Comparison of ENCODE assay signal across 8 cellular contexts in genomic region chr2:74516070-74516633, GRCh38. TPM values are rescaled to one million over a fixed set of nuclear protein-coding genes. Genes with fewer than 3 reads are reported as not detected.
DNase-seq lines count a peak whose midpoint lies in the region; ATAC-seq and TF ChIP-seq lines count a peak whose summit lies in the region.

No MANE protein-coding gene starts in this region.

- peaks cover 42% of the 10 kb centered on the region for H3K27me3 ChIP-seq in CD4-positive, CD25-positive, alpha-beta regulatory T cell (ENCODE audit: control insufficient read depth, insufficient read depth, low read length)
- peaks cover 100% of the 10 kb centered on the region for H3K27me3 ChIP-seq in neural progenitor cell

- H3K4me1 Mint-ChIP-seq in CD4-positive, CD25-positive, alpha-beta regulatory T cell = peaks cover 0 to 29% (median 2%) of the 10 kb centered on the region in 4 donors
- peaks cover 19% of the 10 kb centered on the region for H3K4me1 Mint-ChIP-seq in neural progenitor cell

- no peak overlapping the region for H3K9ac ChIP-seq in neural progenitor cell

- H3K36me3 Mint-ChIP-seq in CD4-positive, CD25-positive, alpha-beta regulatory T cell = peaks cover 4% of the 10 kb centered on the region
- peaks cover 5% of the 10 kb centered on the region for H3K36me3 Mint-ChIP-seq in neural progenitor cell

- peaks cover 26% of the 10 kb centered on the region for H4K20me1 ChIP-seq in neural progenitor cell (ENCODE audit: low read depth)

- no peaks in the 10 kb centered on the region for H3K9me3 ChIP-seq in CD4-positive, CD25-positive, alpha-beta regulatory T cell (ENCODE audit: control insufficient read depth in 2 of 2, low read length in 2 of 2)
- H3K9me3 ChIP-seq in neural progenitor cell (ENCODE audit: low read depth) = no peaks in the 10 kb centered on the region

- no peak for TF ChIP-seq CTCF in fibroblast of pulmonary artery (IDR thresholded peaks at IDR 0.05; ENCODE audit: low read length, missing control alignments)
- TF ChIP-seq CTCF in neural progenitor cell (IDR thresholded peaks at IDR 0.05) = no peak

- no peaks in the 10 kb centered on the region for H3K79me2 ChIP-seq in neural progenitor cell (ENCODE audit: low read depth)

- peak overlapping the region; percentile 69 for H3K4me2 ChIP-seq in neural progenitor cell

- no peaks in the 10 kb centered on the region for H3K36me3 ChIP-seq in CD4-positive, CD25-positive, alpha-beta regulatory T cell (ENCODE audit: control insufficient read depth, insufficient read depth, low read length)
- H3K36me3 ChIP-seq in neural progenitor cell = no peaks in the 10 kb centered on the region

- DNase-seq in CD4-positive, CD25-positive, alpha-beta regulatory T cell = peak; percentile 52 to 85 (median 71)
- DNase-seq in activated T-cell treated with anti-CD3 and anti-CD28 coated beads for 48 hours (ENCODE audit: low read depth) = peak; percentile 71
- DNase-seq in fibroblast of pulmonary artery (ENCODE audit: low read depth) = peak; percentile 47
- DNase-seq in neural progenitor cell (ENCODE audit: low spot score) = peak; percentile 82
- DNase-seq in substantia nigra (lab: John Stamatoyannopoulos, UW) = peak in 25 of 49 donors; percentile 6 to 48 (median 18)
- DNase-seq in NCI-H1436 (lab: John Stamatoyannopoulos, UW) = no peak
- no peak for DNase-seq in AML-193 (lab: John Stamatoyannopoulos, UW)

- H3K27ac Mint-ChIP-seq in CD4-positive, CD25-positive, alpha-beta regulatory T cell = no peak overlapping the region
- no peak overlapping the region for H3K27ac Mint-ChIP-seq in neural progenitor cell

- H2AFZ ChIP-seq in neural progenitor cell (replicated peaks) = peak overlapping the region; percentile 74

- peak; percentile 75 to 77 for ATAC-seq in CD4-positive, CD25-positive, alpha-beta regulatory T cell (ENCODE audit: low read depth in 2 of 2)
- peak; percentile 57 for ATAC-seq in HG02981 (IDR thresholded peaks at IDR 0.05; ENCODE audit: unreplicated experiment)

- H3F3A ChIP-seq in neural progenitor cell (ENCODE audit: low read depth) = peaks cover 34% of the 10 kb centered on the region

- peaks cover 80% of the 10 kb centered on the region for H3K27me3 Mint-ChIP-seq in CD4-positive, CD25-positive, alpha-beta regulatory T cell
- peaks cover 77% of the 10 kb centered on the region for H3K27me3 Mint-ChIP-seq in neural progenitor cell (ENCODE audit: insufficient read depth, low read depth)

- H3K4me1 ChIP-seq in CD4-positive, CD25-positive, alpha-beta regulatory T cell (ENCODE audit: control insufficient read depth, insufficient read depth, low read length, poor library complexity, severe bottlenecking) = peaks cover 33% of the 10 kb centered on the region
- peaks cover 21% of the 10 kb centered on the region for H3K4me1 ChIP-seq in neural progenitor cell

- no peak overlapping the region for H3K27ac ChIP-seq in CD4-positive, CD25-positive, alpha-beta regulatory T cell (ENCODE audit: insufficient read depth, low read length, poor library complexity, severe bottlenecking)
- H3K27ac ChIP-seq in neural progenitor cell (no peak overlapping the region), substantia nigra (ENCODE audit: low read depth, low read length, poor library complexity, severe bottlenecking) (no peak overlapping the region)

- peaks cover 0 to 12% (median 0%) of the 10 kb centered on the region in 7 donors for H3K9me3 Mint-ChIP-seq in CD4-positive, CD25-positive, alpha-beta regulatory T cell
- peaks cover 8% of the 10 kb centered on the region for H3K9me3 Mint-ChIP-seq in neural progenitor cell

- no peak overlapping the region for H3K4me3 ChIP-seq in CD4-positive, CD25-positive, alpha-beta regulatory T cell (ENCODE audit: low read depth, low read length)
- H3K4me3 ChIP-seq in fibroblast of pulmonary artery (replicated peaks; ENCODE audit: low read depth, low read length) (no peak overlapping the region), neural progenitor cell (peak overlapping the region; percentile 25)

- H3K4me3 Mint-ChIP-seq in CD4-positive, CD25-positive, alpha-beta regulatory T cell = peak overlapping the region in 3 of 4 donors; percentile 74 to 86 (median 85)
- peak overlapping the region; percentile 55 for H3K4me3 Mint-ChIP-seq in neural progenitor cell

RNA-seq across cellular contexts. Expression of gene TLX2, which starts 1.9 kb away (rescaled TPM):
- total RNA-seq in CD4-positive, CD25-positive, alpha-beta regulatory T cell = not detected
- polyA plus RNA-seq in CD4-positive, CD25-positive, alpha-beta regulatory T cell = under 1 TPM in 2 of 4 donors, not detected in 2; 0.10 to 0.14 TPM
- total RNA-seq in neural progenitor cell (ENCODE audit: low replicate concordance) = not detected in 2 replicates

RNA-seq across cellular contexts. Expression of gene PCGF1, which starts 8.7 kb away (rescaled TPM):
- 17.0 TPM for total RNA-seq in CD4-positive, CD25-positive, alpha-beta regulatory T cell
- 10 to 100 TPM; 13.8 to 23.9 (median 15.6) TPM for polyA plus RNA-seq in CD4-positive, CD25-positive, alpha-beta regulatory T cell
- total RNA-seq in neural progenitor cell (ENCODE audit: low replicate concordance) = 10.9 and 13.8 TPM in 2 replicates

RNA-seq across cellular contexts. Expression of gene DQX1, which starts 9.9 kb away (rescaled TPM):
- 0.15 TPM for total RNA-seq in CD4-positive, CD25-positive, alpha-beta regulatory T cell
- not detected for polyA plus RNA-seq in CD4-positive, CD25-positive, alpha-beta regulatory T cell
- total RNA-seq in neural progenitor cell (ENCODE audit: low replicate concordance) = 0.11 and 0.71 TPM in 2 replicates

RNA-seq across cellular contexts. Expression of gene AUP1, which starts 13.4 kb away (rescaled TPM):
- total RNA-seq in CD4-positive, CD25-positive, alpha-beta regulatory T cell = 183 TPM
- polyA plus RNA-seq in CD4-positive, CD25-positive, alpha-beta regulatory T cell = 100 to 1,000 TPM in 2 of 4 donors, 10 to 100 TPM in 2; 85.7 to 112 (median 99.7) TPM
- 47.9 and 73.7 TPM in 2 replicates for total RNA-seq in neural progenitor cell (ENCODE audit: low replicate concordance)

RNA-seq across cellular contexts. Expression of gene HTRA2, which starts 13.6 kb away (rescaled TPM):
- total RNA-seq in CD4-positive, CD25-positive, alpha-beta regulatory T cell = 25.8 TPM
- polyA plus RNA-seq in CD4-positive, CD25-positive, alpha-beta regulatory T cell = 10 to 100 TPM; 26.6 to 34.1 (median 30.5) TPM
- 18.5 and 28.4 TPM in 2 replicates for total RNA-seq in neural progenitor cell (ENCODE audit: low replicate concordance)

Comparison
In these comparisons a context has a peak if more than half of its experiments do, and no peak if none do; other contexts are left out.
1. DNase-seq: peak in CD4-positive, CD25-positive, alpha-beta regulatory T cell (3 of 3), activated T-cell treated with anti-CD3 and anti-CD28 coated beads for 48 hours (single experiment), fibroblast of pulmonary artery (single experiment), neural progenitor cell (single experiment) and substantia nigra (25 of 49); none in NCI-H1436 (single experiment) and AML-193 (0 of 2).